In the genomic region with DNA sequence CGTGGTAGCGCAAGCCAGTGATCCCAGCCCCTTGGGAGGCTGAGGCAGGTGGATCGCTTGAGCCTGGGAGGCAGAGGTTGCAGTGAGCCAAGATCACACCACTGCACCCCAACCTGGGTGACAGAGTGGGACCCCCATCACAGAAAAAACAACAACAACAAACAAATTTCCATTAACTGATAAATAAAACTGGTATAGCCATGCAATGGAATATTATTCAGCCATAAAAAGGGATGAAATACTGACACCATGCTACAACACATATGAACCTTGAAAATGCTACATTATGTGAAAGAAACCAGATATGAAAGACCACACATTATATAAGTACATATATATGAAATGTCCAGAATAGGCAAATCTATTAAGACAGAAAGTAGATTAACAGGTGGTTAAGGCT, we compare ENCODE assay signal across 8 cellular contexts.
"Had no signal": no experiment of that assay in that cellular context is flagged by ENCODE, and none has a peak within 500 bp of the region (broad histone marks: within the 10 kb centered on the region; RNA-seq: fewer than 3 reads in every experiment).

No MANE protein-coding gene starts in this region.

- H3K4me3 ChIP-seq: GM12878 had no signal

- DNase-seq: GDM1, GF-D8 had no signal

- FAIRE-seq: G401.6, GM12878, GM12891, GM12892, GM18507, GM19239 had no signal

- ATAC-seq: GM12878 had no signal
